Comparison of ENCODE assay signal across 1 cellular context in the genomic region with DNA sequence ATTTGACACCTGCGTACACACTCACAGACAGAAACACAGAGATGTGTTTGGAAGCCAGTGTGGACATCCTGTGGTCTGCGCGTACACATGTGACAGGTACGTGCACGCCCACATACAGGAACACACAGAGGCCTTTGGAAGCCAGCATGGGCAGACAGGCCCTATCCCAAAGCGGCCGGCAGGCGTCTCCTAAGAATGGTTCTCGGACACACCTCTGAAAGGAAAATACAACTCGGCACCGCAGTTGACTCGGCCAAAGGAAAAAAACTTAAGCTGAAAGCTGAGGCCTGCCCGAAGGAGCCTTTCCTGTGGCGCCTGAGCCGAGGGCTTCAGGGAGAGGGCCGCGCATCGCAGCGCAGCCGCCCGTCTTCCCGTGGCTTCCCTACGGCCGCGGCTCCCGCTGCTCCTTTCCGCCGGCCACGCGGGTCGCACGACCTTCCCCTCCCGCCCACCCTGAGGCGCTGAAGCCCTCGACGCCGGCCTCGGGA.
TF ChIP-seq lines count a peak whose summit lies in the region.

No MANE protein-coding gene starts in this region.

TF ChIP-seq in HepG2, 621 proteins besides CTCF, POLR2A, EP300 and RAD21 (continued from another document and continues in another):
- TF ChIP-seq, protein P1, sequence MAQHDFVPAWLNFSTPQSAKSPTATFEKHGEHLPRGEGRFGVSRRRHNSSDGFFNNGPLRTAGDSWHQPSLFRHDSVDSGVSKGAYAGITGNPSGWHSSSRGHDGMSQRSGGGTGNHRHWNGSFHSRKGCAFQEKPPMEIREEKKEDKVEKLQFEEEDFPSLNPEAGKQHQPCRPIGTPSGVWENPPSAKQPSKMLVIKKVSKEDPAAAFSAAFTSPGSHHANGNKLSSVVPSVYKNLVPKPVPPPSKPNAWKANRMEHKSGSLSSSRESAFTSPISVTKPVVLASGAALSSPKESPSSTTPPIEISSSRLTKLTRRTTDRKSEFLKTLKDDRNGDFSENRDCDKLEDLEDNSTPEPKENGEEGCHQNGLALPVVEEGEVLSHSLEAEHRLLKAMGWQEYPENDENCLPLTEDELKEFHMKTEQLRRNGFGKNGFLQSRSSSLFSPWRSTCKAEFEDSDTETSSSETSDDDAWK (CRISPR knock-in tag; IDR thresholded peaks at IDR 0.05) = no peak
- TF ChIP-seq NCOR1 (IDR thresholded peaks at IDR 0.05; ENCODE audit: borderline replicate concordance, low read length) (no peak), ZNF143 (CRISPR knock-in tag; IDR thresholded peaks at IDR 0.05) (no peak), ZNF446 (CRISPR knock-in tag; IDR thresholded peaks at IDR 0.05) (peak; percentile 47), YEATS4 (CRISPR knock-in tag; IDR thresholded peaks at IDR 0.05; ENCODE audit: borderline replicate concordance) (no peak; the same call in 1 of the 2 replicates), GRHL1 (CRISPR knock-in tag; conservative IDR thresholded peaks at IDR 0.05) (no peak), ZNF235 (CRISPR knock-in tag; IDR thresholded peaks at IDR 0.05; ENCODE audit: borderline replicate concordance) (no peak), ZNF253 (CRISPR knock-in tag; IDR thresholded peaks at IDR 0.05; ENCODE audit: borderline replicate concordance) (no peak), ZEB1 (IDR thresholded peaks at IDR 0.05; ENCODE audit: insufficient replicate concordance, low read depth) (no peak), ZNF768 (CRISPR knock-in tag; IDR thresholded peaks at IDR 0.05) (no peak), BCLAF1 (IDR thresholded peaks at IDR 0.05) (no peak), SOX6 (IDR thresholded peaks at IDR 0.05) (no peak), SOX6 (CRISPR knock-in tag; IDR thresholded peaks at IDR 0.05) (0 out of 2 replicates have a peak, but pooled peaks have one; percentile 20), ATF1 (CRISPR knock-in tag; IDR thresholded peaks at IDR 0.05) (no peak), SRSF4 (IDR thresholded peaks at IDR 0.05; ENCODE audit: low read depth, low read length, poor library complexity, severe bottlenecking) (no peak), KDM2A (CRISPR knock-in tag; IDR thresholded peaks at IDR 0.05; ENCODE audit: borderline replicate concordance, low read depth) (no peak), EEA1 (CRISPR knock-in tag; IDR thresholded peaks at IDR 0.05; ENCODE audit: borderline replicate concordance) (0 out of 2 replicates have a peak, but pooled peaks have one; percentile 49), ZNF263 (CRISPR knock-in tag; IDR thresholded peaks at IDR 0.05) (no peak), POLR2AphosphoS5 (IDR thresholded peaks at IDR 0.05; ENCODE audit: low read depth, low read length) (no peak), ZNF761 (CRISPR knock-in tag; conservative IDR thresholded peaks at IDR 0.05) (no peak), ZNF124 (CRISPR knock-in tag; IDR thresholded peaks at IDR 0.05) (peak; percentile 29; the same call in 1 of the 2 replicates), MED13 (CRISPR knock-in tag; IDR thresholded peaks at IDR 0.05) (no peak), RFXAP (CRISPR knock-in tag; IDR thresholded peaks at IDR 0.05; ENCODE audit: borderline replicate concordance) (0 out of 2 replicates have a peak, but pooled peaks have one; percentile 12), ZNF737 (CRISPR knock-in tag; IDR thresholded peaks at IDR 0.05; ENCODE audit: borderline replicate concordance) (no peak), CREB1 (IDR thresholded peaks at IDR 0.05) (no peak), CREB1 (CRISPR knock-in tag; IDR thresholded peaks at IDR 0.05) (no peak), ZFP36L1 (CRISPR knock-in tag; IDR thresholded peaks at IDR 0.05) (no peak), NFKBIZ (CRISPR knock-in tag; IDR thresholded peaks at IDR 0.05) (no peak), NR0B2 (CRISPR knock-in tag; IDR thresholded peaks at IDR 0.05) (peak; percentile 29; the same call in 1 of the 2 replicates), NR1H2 (CRISPR knock-in tag; IDR thresholded peaks at IDR 0.05; ENCODE audit: borderline replicate concordance, low read depth) (no peak), HOXA9 (CRISPR knock-in tag; IDR thresholded peaks at IDR 0.05; ENCODE audit: borderline replicate concordance) (no peak), XRCC5 (optimal IDR thresholded peaks at IDR 0.05; ENCODE audit: low read length) (peak; percentile 62), BORCS8-MEF2B (CRISPR knock-in tag; IDR thresholded peaks at IDR 0.05) (no peak), TBP (CRISPR knock-in tag; IDR thresholded peaks at IDR 0.05) (no peak)
- TF ChIP-seq, protein P2, sequence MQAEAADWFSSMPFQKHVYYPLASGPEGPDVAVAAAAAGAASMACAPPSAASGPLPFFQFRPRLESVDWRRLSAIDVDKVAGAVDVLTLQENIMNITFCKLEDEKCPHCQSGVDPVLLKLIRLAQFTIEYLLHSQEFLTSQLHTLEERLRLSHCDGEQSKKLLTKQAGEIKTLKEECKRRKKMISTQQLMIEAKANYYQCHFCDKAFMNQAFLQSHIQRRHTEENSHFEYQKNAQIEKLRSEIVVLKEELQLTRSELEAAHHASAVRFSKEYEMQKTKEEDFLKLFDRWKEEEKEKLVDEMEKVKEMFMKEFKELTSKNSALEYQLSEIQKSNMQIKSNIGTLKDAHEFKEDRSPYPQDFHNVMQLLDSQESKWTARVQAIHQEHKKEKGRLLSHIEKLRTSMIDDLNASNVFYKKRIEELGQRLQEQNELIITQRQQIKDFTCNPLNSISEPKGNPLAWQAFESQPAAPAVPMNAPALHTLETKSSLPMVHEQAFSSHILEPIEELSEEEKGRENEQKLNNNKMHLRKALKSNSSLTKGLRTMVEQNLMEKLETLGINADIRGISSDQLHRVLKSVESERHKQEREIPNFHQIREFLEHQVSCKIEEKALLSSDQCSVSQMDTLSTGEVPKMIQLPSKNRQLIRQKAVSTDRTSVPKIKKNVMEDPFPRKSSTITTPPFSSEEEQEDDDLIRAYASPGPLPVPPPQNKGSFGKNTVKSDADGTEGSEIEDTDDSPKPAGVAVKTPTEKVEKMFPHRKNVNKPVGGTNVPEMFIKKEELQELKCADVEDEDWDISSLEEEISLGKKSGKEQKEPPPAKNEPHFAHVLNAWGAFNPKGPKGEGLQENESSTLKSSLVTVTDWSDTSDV (CRISPR knock-in tag; IDR thresholded peaks at IDR 0.05) = no peak
- TF ChIP-seq, protein P3, sequence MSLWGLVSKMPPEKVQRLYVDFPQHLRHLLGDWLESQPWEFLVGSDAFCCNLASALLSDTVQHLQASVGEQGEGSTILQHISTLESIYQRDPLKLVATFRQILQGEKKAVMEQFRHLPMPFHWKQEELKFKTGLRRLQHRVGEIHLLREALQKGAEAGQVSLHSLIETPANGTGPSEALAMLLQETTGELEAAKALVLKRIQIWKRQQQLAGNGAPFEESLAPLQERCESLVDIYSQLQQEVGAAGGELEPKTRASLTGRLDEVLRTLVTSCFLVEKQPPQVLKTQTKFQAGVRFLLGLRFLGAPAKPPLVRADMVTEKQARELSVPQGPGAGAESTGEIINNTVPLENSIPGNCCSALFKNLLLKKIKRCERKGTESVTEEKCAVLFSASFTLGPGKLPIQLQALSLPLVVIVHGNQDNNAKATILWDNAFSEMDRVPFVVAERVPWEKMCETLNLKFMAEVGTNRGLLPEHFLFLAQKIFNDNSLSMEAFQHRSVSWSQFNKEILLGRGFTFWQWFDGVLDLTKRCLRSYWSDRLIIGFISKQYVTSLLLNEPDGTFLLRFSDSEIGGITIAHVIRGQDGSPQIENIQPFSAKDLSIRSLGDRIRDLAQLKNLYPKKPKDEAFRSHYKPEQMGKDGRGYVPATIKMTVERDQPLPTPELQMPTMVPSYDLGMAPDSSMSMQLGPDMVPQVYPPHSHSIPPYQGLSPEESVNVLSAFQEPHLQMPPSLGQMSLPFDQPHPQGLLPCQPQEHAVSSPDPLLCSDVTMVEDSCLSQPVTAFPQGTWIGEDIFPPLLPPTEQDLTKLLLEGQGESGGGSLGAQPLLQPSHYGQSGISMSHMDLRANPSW (CRISPR knock-in tag; IDR thresholded peaks at IDR 0.05; ENCODE audit: borderline replicate concordance) = no peak
- TF ChIP-seq, protein P4, sequence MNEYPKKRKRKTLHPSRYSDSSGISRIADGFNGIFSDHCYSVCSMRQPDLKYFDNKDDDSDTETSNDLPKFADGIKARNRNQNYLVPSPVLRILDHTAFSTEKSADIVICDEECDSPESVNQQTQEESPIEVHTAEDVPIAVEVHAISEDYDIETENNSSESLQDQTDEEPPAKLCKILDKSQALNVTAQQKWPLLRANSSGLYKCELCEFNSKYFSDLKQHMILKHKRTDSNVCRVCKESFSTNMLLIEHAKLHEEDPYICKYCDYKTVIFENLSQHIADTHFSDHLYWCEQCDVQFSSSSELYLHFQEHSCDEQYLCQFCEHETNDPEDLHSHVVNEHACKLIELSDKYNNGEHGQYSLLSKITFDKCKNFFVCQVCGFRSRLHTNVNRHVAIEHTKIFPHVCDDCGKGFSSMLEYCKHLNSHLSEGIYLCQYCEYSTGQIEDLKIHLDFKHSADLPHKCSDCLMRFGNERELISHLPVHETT (CRISPR knock-in tag; conservative IDR thresholded peaks at IDR 0.05) = no peak
- TF ChIP-seq, protein P5, sequence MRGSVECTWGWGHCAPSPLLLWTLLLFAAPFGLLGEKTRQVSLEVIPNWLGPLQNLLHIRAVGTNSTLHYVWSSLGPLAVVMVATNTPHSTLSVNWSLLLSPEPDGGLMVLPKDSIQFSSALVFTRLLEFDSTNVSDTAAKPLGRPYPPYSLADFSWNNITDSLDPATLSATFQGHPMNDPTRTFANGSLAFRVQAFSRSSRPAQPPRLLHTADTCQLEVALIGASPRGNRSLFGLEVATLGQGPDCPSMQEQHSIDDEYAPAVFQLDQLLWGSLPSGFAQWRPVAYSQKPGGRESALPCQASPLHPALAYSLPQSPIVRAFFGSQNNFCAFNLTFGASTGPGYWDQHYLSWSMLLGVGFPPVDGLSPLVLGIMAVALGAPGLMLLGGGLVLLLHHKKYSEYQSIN (CRISPR knock-in tag; IDR thresholded peaks at IDR 0.05; ENCODE audit: borderline replicate concordance) = no peak
- TF ChIP-seq, protein P6, sequence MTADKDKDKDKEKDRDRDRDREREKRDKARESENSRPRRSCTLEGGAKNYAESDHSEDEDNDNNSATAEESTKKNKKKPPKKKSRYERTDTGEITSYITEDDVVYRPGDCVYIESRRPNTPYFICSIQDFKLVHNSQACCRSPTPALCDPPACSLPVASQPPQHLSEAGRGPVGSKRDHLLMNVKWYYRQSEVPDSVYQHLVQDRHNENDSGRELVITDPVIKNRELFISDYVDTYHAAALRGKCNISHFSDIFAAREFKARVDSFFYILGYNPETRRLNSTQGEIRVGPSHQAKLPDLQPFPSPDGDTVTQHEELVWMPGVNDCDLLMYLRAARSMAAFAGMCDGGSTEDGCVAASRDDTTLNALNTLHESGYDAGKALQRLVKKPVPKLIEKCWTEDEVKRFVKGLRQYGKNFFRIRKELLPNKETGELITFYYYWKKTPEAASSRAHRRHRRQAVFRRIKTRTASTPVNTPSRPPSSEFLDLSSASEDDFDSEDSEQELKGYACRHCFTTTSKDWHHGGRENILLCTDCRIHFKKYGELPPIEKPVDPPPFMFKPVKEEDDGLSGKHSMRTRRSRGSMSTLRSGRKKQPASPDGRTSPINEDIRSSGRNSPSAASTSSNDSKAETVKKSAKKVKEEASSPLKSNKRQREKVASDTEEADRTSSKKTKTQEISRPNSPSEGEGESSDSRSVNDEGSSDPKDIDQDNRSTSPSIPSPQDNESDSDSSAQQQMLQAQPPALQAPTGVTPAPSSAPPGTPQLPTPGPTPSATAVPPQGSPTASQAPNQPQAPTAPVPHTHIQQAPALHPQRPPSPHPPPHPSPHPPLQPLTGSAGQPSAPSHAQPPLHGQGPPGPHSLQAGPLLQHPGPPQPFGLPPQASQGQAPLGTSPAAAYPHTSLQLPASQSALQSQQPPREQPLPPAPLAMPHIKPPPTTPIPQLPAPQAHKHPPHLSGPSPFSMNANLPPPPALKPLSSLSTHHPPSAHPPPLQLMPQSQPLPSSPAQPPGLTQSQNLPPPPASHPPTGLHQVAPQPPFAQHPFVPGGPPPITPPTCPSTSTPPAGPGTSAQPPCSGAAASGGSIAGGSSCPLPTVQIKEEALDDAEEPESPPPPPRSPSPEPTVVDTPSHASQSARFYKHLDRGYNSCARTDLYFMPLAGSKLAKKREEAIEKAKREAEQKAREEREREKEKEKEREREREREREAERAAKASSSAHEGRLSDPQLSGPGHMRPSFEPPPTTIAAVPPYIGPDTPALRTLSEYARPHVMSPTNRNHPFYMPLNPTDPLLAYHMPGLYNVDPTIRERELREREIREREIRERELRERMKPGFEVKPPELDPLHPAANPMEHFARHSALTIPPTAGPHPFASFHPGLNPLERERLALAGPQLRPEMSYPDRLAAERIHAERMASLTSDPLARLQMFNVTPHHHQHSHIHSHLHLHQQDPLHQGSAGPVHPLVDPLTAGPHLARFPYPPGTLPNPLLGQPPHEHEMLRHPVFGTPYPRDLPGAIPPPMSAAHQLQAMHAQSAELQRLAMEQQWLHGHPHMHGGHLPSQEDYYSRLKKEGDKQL (CRISPR knock-in tag; IDR thresholded peaks at IDR 0.05; ENCODE audit: low read depth) = no peak
